ENCODE assay signal across 22 cellular contexts in genomic region chr12:130468186-130468585, GRCh38.
A peak's percentile ranks its signal among the peaks of the same experiment; 100 is the strongest.
DNase-seq lines count a peak whose midpoint lies in the region; ATAC-seq, FAIRE-seq and TF ChIP-seq lines count a peak whose summit lies in the region.
"Had no signal": no experiment of that assay in that cellular context is flagged by ENCODE, and none has a peak within 500 bp of the region (broad histone marks: within the 10 kb centered on the region; RNA-seq: fewer than 3 reads in every experiment).

No MANE protein-coding gene starts in this region.

- H3K27ac Mint-ChIP-seq in chondrocyte (ENCODE audit: unreplicated experiment), result no peak overlapping the region
- H3K27ac Mint-ChIP-seq: B cell; CD4-positive, alpha-beta T cell; CD8-positive, alpha-beta T cell had no signal

- no peak overlapping the region for H3K4me3 ChIP-seq in right atrium auricular region
- H3K4me3 ChIP-seq in kidney (ENCODE audit: low read length in 2 of 2), result no peak overlapping the region
- H3K4me3 ChIP-seq: A549; BLaER1 treated with 17β-estradiol and CSF1 and Interleukin-3, amounts not matched to agents 10 nM and 100 nM had no signal

- H3K36me3 Mint-ChIP-seq in chondrocyte (ENCODE audit: low read depth), result no peaks in the 10 kb centered on the region
- H3K36me3 Mint-ChIP-seq: CD8-positive, alpha-beta T cell had no signal

- H3K9me3 ChIP-seq in right atrium auricular region, result peaks cover 0 to 10% of the 10 kb centered on the region in 2 donors
- H3K9me3 ChIP-seq in kidney (ENCODE audit: control insufficient read depth in 1 of 2, low read length in 2 of 2), result peaks cover 0 to 14% of the 10 kb centered on the region in 2 donors
- H3K9me3 ChIP-seq: Caco-2 had no signal

- no peaks in the 10 kb centered on the region for H3K4me1 ChIP-seq in right atrium auricular region
- H3K4me1 ChIP-seq in kidney (ENCODE audit: control insufficient read depth in 1 of 2, insufficient read depth in 1 of 2, low read depth in 1 of 2, low read length in 2 of 2), result no peaks in the 10 kb centered on the region
- H3K4me1 ChIP-seq: A549, Caco-2 had no signal

- H3K4me1 Mint-ChIP-seq in chondrocyte (ENCODE audit: low read depth), result no peaks in the 10 kb centered on the region
- H3K4me1 Mint-ChIP-seq: B cell had no signal

- intact Hi-C loops in Right ventricle myocardium inferior (cut with DNase I), result no loop called here
- intact Hi-C loops in kidney (cut with DNase I), result no loop called here
- intact Hi-C loops in left colon (cut with DNase I, micrococcal nuclease), result no loop called here

- H3K4me3 Mint-ChIP-seq in chondrocyte (ENCODE audit: unreplicated experiment), result no peak overlapping the region
- H3K4me3 Mint-ChIP-seq: B cell; CD4-positive, alpha-beta T cell; CD8-positive, alpha-beta T cell had no signal

- H3K9ac ChIP-seq in kidney (ENCODE audit: low read length in 2 of 2), result no peak overlapping the region
- H3K9ac ChIP-seq: BLaER1 treated with 17β-estradiol and CSF1 and Interleukin-3, amounts not matched to agents 10 nM and 100 nM had no signal

- ATAC-seq in Right ventricle myocardium inferior (no peak), left colon (no peak)
- ATAC-seq: A549; CD8-positive, alpha-beta T cell had no signal

- no peaks in the 10 kb centered on the region for H3K27me3 Mint-ChIP-seq in chondrocyte (ENCODE audit: low read depth)
- H3K27me3 Mint-ChIP-seq: B cell; CD4-positive, alpha-beta T cell had no signal

- FAIRE-seq in kidney (lab: Jason Lieb, UNC), result no peak
- FAIRE-seq: A549, D721Med, G401.6, GM12891, GM19239 had no signal

- H3K36me3 ChIP-seq in right atrium auricular region (no peaks in the 10 kb centered on the region), kidney (ENCODE audit: control insufficient read depth in 1 of 2, insufficient read depth in 2 of 2, low read length in 2 of 2) (no peaks in the 10 kb centered on the region)
- H3K36me3 ChIP-seq: BLaER1 treated with 17β-estradiol and CSF1 and Interleukin-3, amounts not matched to agents 10 nM and 100 nM had no signal

- peaks cover 14% of the 10 kb centered on the region for H3K9me3 Mint-ChIP-seq in chondrocyte (ENCODE audit: low read depth)

- DNase-seq in Right ventricle myocardium inferior (ENCODE audit: missing footprints) (peak; percentile 13), right atrium auricular region (ENCODE audit: low spot score) (no peak), chondrocyte (ENCODE audit: low spot score) (peak; percentile 52), kidney (peak; percentile 40), left colon (no peak)
- DNase-seq in activated CD8-positive, alpha-beta memory T cell treated with anti-CD3 and anti-CD28 coated beads for 24 hours, result no peak
- DNase-seq: AML-193; Caco-2; Calu3; CD4-positive, alpha-beta T cell; CD8-positive, alpha-beta T cell; DMS79 treated with DMSO at 0.1 percent for 48 hours; GF-D8 had no signal

- H3K27ac ChIP-seq in right atrium auricular region, result no peak overlapping the region
- H3K27ac ChIP-seq in kidney (ENCODE audit: low read depth in 2 of 2, low read length in 2 of 2), result no peak overlapping the region
- H3K27ac ChIP-seq: 22Rv1; A549; BLaER1 treated with 17β-estradiol and CSF1 and Interleukin-3, amounts not matched to agents 10 nM and 100 nM; C4-2B had no signal

- TF ChIP-seq CTCF in right atrium auricular region (IDR thresholded peaks at IDR 0.05) (no peak), chondrocyte (IDR thresholded peaks at IDR 0.05) (no peak), kidney (IDR thresholded peaks at IDR 0.05; ENCODE audit: borderline replicate concordance, extremely low read depth, insufficient read depth) (no peak)

- H3K27me3 ChIP-seq in right atrium auricular region, result no peaks in the 10 kb centered on the region
- H3K27me3 ChIP-seq: BLaER1 treated with 17β-estradiol and CSF1 and Interleukin-3, amounts not matched to agents 10 nM and 100 nM had no signal

Comparison
In these comparisons a context has a peak if more than half of its experiments do, and no peak if none do; other contexts are left out.
1. DNase-seq: peak in Right ventricle myocardium inferior (single experiment), chondrocyte (single experiment) and kidney (single experiment); none in right atrium auricular region (single experiment), activated CD8-positive, alpha-beta memory T cell treated with anti-CD3 and anti-CD28 coated beads for 24 hours (single experiment) and left colon (0 of 2).